ENCODE assay signal across 13 cellular contexts in the genomic region with DNA sequence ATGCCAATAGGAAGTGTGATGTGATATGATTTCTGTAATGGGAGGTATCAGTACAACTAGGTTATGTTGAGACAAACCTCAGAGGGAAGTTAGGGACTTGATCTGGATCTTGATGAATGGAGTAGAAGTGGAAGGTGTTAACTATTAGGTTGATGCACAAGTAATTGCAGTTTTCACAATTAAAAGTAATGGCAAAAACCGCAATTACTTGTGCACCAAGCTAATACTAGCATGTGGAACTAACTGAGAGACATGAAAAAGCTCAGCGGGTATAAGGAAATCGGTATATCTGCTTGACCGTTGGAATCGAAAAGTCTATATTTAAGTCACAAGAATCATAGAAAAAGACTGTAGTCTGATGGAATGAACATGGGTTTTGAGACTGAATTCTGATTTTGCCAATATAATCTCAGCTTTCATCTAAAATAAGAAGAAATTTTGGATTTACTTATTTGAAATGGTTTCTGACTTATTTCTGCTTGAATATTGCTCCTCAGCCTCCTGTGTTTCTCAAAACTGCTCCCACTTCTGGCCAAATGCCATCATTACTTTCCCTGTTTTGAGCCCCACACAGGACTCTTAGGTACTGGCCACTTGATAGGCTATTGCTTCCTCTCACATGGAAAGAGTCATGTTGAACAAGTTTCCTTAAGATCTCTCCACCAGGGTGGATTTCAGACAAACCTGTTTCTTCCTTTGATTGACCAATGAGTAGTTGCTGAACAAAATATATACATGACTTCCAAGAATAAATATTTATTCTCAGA.
DNase-seq lines count a peak whose midpoint lies in the region; ATAC-seq and TF ChIP-seq lines count a peak whose summit lies in the region.
"Had no signal": no experiment of that assay in that cellular context is flagged by ENCODE, and none has a peak within 500 bp of the region (broad histone marks: within the 10 kb centered on the region; RNA-seq: fewer than 3 reads in every experiment).

No MANE protein-coding gene starts in this region.

- no peak overlapping the region for H3K4me2 ChIP-seq in hepatocyte

- H3K9me3 ChIP-seq in A673 (ENCODE audit: low read depth, low read length, poor library complexity, severe bottlenecking), result no peaks in the 10 kb centered on the region
- H3K9me3 ChIP-seq in hepatocyte (ENCODE audit: low read depth), result no peaks in the 10 kb centered on the region
- H3K9me3 ChIP-seq in mucosa of descending colon, result no peaks in the 10 kb centered on the region
- H3K9me3 ChIP-seq: prostate gland, upper lobe of left lung had no signal

- WGBS in hepatocyte (ENCODE audit: low lambda C conversion rate, missing lambda C conversion rate), result 84% methylated on average over 5 of the region's 5 CpGs

- H3K4me1 ChIP-seq in A673 (ENCODE audit: insufficient read depth, low read length, poor library complexity, severe bottlenecking), result no peaks in the 10 kb centered on the region
- H3K4me1 ChIP-seq in hepatocyte (ENCODE audit: insufficient read depth), result no peaks in the 10 kb centered on the region
- H3K4me1 ChIP-seq in mucosa of descending colon (ENCODE audit: low read depth), result no peaks in the 10 kb centered on the region
- H3K4me1 ChIP-seq: prostate gland, upper lobe of left lung had no signal

- no peaks in the 10 kb centered on the region for H3K27me3 ChIP-seq in A673 (replicated peaks; ENCODE audit: insufficient read depth, low read depth, low read length, poor library complexity)
- H3K27me3 ChIP-seq in H7 (ENCODE audit: control insufficient read depth, insufficient read depth, low read length), result no peaks in the 10 kb centered on the region
- H3K27me3 ChIP-seq in hepatocyte, result no peaks in the 10 kb centered on the region
- H3K27me3 ChIP-seq: upper lobe of left lung had no signal

- H4K20me1 ChIP-seq in hepatocyte (ENCODE audit: insufficient read depth, poor library complexity, severe bottlenecking), result no peaks in the 10 kb centered on the region

- no peak overlapping the region for H3K4me3 ChIP-seq in A673 (ENCODE audit: low read depth, low read length, poor library complexity, severe bottlenecking)
- H3K4me3 ChIP-seq in H7 (ENCODE audit: insufficient read depth, low read depth, low read length), result no peak overlapping the region
- H3K4me3 ChIP-seq in hepatocyte, result no peak overlapping the region
- no peak overlapping the region for H3K4me3 ChIP-seq in mucosa of descending colon
- H3K4me3 ChIP-seq: prostate gland, upper lobe of left lung had no signal

- H3K9me2 ChIP-seq in hepatocyte (replicated peaks; ENCODE audit: insufficient read depth), result no peaks in the 10 kb centered on the region

- H3K36me3 ChIP-seq in A673 (ENCODE audit: insufficient read depth, low read length, poor library complexity, severe bottlenecking) (no peaks in the 10 kb centered on the region), H7 (replicated peaks; ENCODE audit: control insufficient read depth, insufficient read depth, low read length) (no peaks in the 10 kb centered on the region), hepatocyte (replicated peaks; ENCODE audit: insufficient read depth, low read depth) (no peaks in the 10 kb centered on the region), mucosa of descending colon (ENCODE audit: low read depth) (no peaks in the 10 kb centered on the region)
- H3K36me3 ChIP-seq: prostate gland, upper lobe of left lung had no signal

- BruUV-seq in A673 (replicated peaks; lab: Mats Ljungman, UMichigan), result no TSS peak

- no peaks in the 10 kb centered on the region for H3K79me2 ChIP-seq in hepatocyte

- CTCF ChIA-PET in A673 (lab: Charles Lee) (no interaction called here), GM10248 (lab: Yijun Ruan, JAX) (interaction anchor here (1.3 kb wide), 1 partner anchor 19 kb away, joined by 3 read pairs; no protein-coding TSS in a partner anchor)

- no peak for ATAC-seq in mucosa of descending colon

- intact Hi-C loops in A673 (cut with micrococcal nuclease; ENCODE audit: unreplicated experiment) (no loop called here), mucosa of descending colon (cut with DNase I, micrococcal nuclease) (no loop called here)

- TF ChIP-seq CTCF in A673 (conservative IDR thresholded peaks at IDR 0.05; ENCODE audit: low read depth, low read length) (no peak; the same call in 1 of the 2 replicates), hepatocyte (IDR thresholded peaks at IDR 0.05; ENCODE audit: poor library complexity) (peak; percentile 11), mucosa of descending colon (IDR thresholded peaks at IDR 0.05) (no peak), GM10248 (IDR thresholded peaks at IDR 0.05; ENCODE audit: control extremely low read depth, extremely low read depth, low read depth, missing control alignments) (no peak)

- H2AFZ ChIP-seq in hepatocyte, result no peak overlapping the region

- H3K27ac ChIP-seq in A673 (ENCODE audit: low read depth, low read length, poor library complexity, severe bottlenecking), result no peak overlapping the region
- no peak overlapping the region for H3K27ac ChIP-seq in hepatocyte
- H3K27ac ChIP-seq: prostate gland, upper lobe of left lung had no signal

- POLR2A ChIA-PET in A673 (lab: Charles Lee; ENCODE audit: low non-redundant PET) (no interaction called here), GM10248 (lab: Yijun Ruan, JAX) (no interaction called here)

- DNase-seq in A673 (ENCODE audit: low spot score), result peak; percentile 18
- peak; percentile 8 for DNase-seq in H7
- peak; percentile 60 for DNase-seq in OCI-M1 (lab: John Stamatoyannopoulos, UW)
- no peak for DNase-seq in hepatocyte (ENCODE audit: low spot score)
- DNase-seq in mucosa of descending colon, result no peak
- DNase-seq in GM10248 (ENCODE audit: extremely low spot score), result no peak
- no peak for DNase-seq in C1 segment of cervical spinal cord (lab: John Stamatoyannopoulos, UW)
- DNase-seq in activated CD4-positive, CD25-positive, alpha-beta regulatory T cell treated with anti-CD3 and anti-CD28 coated beads, Interleukin-2, amount 50 U/mL, for 72 hours, result no peak
- DNase-seq: activated CD4-positive, alpha-beta T cell treated with anti-CD3 and anti-CD28 coated beads for 1 hour; activated T-cell treated with anti-CD3 and anti-CD28 coated beads, Interleukin-2, amount 50 U/mL, for 1 hour; NCI-H1694 treated with DMSO at 0.1 percent for 48 hours; upper lobe of left lung had no signal

Comparison
In these comparisons a context has a peak if more than half of its experiments do, and no peak if none do; other contexts are left out.
1. DNase-seq: peak in A673 (single experiment), H7 (single experiment) and OCI-M1 (single experiment); none in hepatocyte (single experiment), mucosa of descending colon (0 of 3), GM10248 (single experiment), C1 segment of cervical spinal cord (0 of 14) and activated CD4-positive, CD25-positive, alpha-beta regulatory T cell treated with anti-CD3 and anti-CD28 coated beads, Interleukin-2, amount 50 U/mL, for 72 hours (single experiment).